8 cellular contexts compared by ENCODE assay signal in the genomic region with DNA sequence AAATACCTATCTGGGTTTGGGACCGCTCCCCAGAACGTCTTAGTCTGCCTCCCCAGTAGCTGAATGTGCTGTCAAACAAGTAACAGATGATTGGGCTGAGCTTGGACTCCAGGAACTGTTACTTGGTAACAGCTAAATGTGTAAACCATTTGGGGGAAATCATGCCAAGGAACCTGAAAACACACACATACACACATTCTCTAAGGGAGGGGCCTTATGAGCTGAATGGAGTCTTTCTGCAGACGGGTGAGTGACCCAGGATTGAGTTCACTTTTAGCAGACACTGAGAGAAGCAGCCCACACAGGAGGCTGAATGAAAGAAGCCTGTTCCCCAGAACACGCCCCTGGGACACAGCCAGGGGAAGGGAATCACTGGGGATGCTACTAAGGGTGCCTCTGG. TPM values are rescaled to one million over a fixed set of nuclear protein-coding genes. Genes with fewer than 3 reads are reported as not detected.
DNase-seq lines count a peak whose midpoint lies in the region; ATAC-seq and TF ChIP-seq lines count a peak whose summit lies in the region.

No MANE protein-coding gene starts in this region.

- H3K27ac ChIP-seq in HUES6 (ENCODE audit: low read depth, low read length) (no peak overlapping the region), lung (ENCODE audit: low read depth in 1 of 2, low read length in 1 of 2) (no peak overlapping the region), adrenal gland (no peak overlapping the region), aorta (ENCODE audit: low read depth in 1 of 2, low read length in 2 of 2) (no peak overlapping the region)

- H3K27ac Mint-ChIP-seq in brain = peak overlapping the region; percentile 84 to 99 (median 92)

- intact Hi-C loops in adrenal gland (cut with DNase I) (no loop called here), aorta (cut with DNase I) (no loop called here)

- no peaks in the 10 kb centered on the region for H3K27me3 ChIP-seq in HUES6 (ENCODE audit: control insufficient read depth, insufficient read depth, low read length)
- no peaks in the 10 kb centered on the region for H3K27me3 ChIP-seq in lung (ENCODE audit: control insufficient read depth, insufficient read depth)
- no peaks in the 10 kb centered on the region for H3K27me3 ChIP-seq in adrenal gland
- no peaks in the 10 kb centered on the region for H3K27me3 ChIP-seq in aorta (ENCODE audit: control insufficient read depth in 1 of 2, insufficient read depth in 2 of 2, low read length in 1 of 2)

- WGBS in lung, 2 donors = 47 to 71% methylated on average over 4 of the region's 4 CpGs
- whole genome bisulfite sequencing in adrenal gland, 4 donors = 55 to 71% (median 64%) methylated on average over 4 of the region's 4 CpGs
- WGBS in aorta, 2 donors = 27 to 31% methylated on average over 4 of the region's 4 CpGs

- peaks cover 25% of the 10 kb centered on the region for H3K36me3 ChIP-seq in HUES6 (ENCODE audit: control insufficient read depth, insufficient read depth, low read length)
- H3K36me3 ChIP-seq in lung (ENCODE audit: control insufficient read depth in 2 of 2, insufficient read depth in 2 of 2, low read length in 2 of 2) = peaks cover 6 to 15% of the 10 kb centered on the region in 2 donors
- peaks cover 0 to 15% of the 10 kb centered on the region in 2 donors for H3K36me3 ChIP-seq in adrenal gland (replicated peaks in 1 of 2)
- no peaks in the 10 kb centered on the region for H3K36me3 ChIP-seq in aorta (ENCODE audit: control insufficient read depth in 1 of 2, insufficient read depth in 2 of 2, low read length in 1 of 2)

- H3K4me1 ChIP-seq in HUES6 (ENCODE audit: control insufficient read depth, insufficient read depth, low read length) = peaks cover 44% of the 10 kb centered on the region
- H3K4me1 ChIP-seq in lung (ENCODE audit: control insufficient read depth in 2 of 2, insufficient read depth in 2 of 2, low read length in 2 of 2) = peaks cover 5 to 16% of the 10 kb centered on the region in 2 donors
- H3K4me1 ChIP-seq in adrenal gland (replicated peaks in 1 of 2) = peaks cover 9 to 27% of the 10 kb centered on the region in 2 donors
- no peaks in the 10 kb centered on the region for H3K4me1 ChIP-seq in aorta (ENCODE audit: control insufficient read depth in 1 of 2, insufficient read depth in 2 of 2, low read length in 2 of 2)

- TF ChIP-seq POLR2A in adrenal gland (IDR thresholded peaks at IDR 0.05) = no peak

- ATAC-seq in lung (ENCODE audit: insufficient read depth, low FRiP score) = no peak
- no peak for ATAC-seq in GM18907 (IDR thresholded peaks at IDR 0.05; ENCODE audit: unreplicated experiment)
- ATAC-seq in aorta (ENCODE audit: low FRiP score) = no peak

- peaks cover 26% of the 10 kb centered on the region for H3K36me3 Mint-ChIP-seq in brain

- TF ChIP-seq CTCF in AG10803 (conservative IDR thresholded peaks at IDR 0.05; ENCODE audit: low read length) (no peak), brain (conservative IDR thresholded peaks at IDR 0.05) (no peak), lung (IDR thresholded peaks at IDR 0.05; ENCODE audit: control extremely low read depth, extremely low read depth) (no peak), adrenal gland (IDR thresholded peaks at IDR 0.05) (no peak)

- peak overlapping the region; percentile 98 for H3K9ac ChIP-seq in HUES6 (ENCODE audit: low read length)

- DNase-seq in AG10803 (ENCODE audit: low read depth) (peak; percentile 87), lung (ENCODE audit: low spot score) (no peak), retina (no peak), adrenal gland (no peak), aorta (no peak)

- H3K4me1 Mint-ChIP-seq in brain = peaks cover 52% of the 10 kb centered on the region

- H3K4me3 ChIP-seq in AG10803 (ENCODE audit: low read length) (peak overlapping the region; percentile 97), HUES6 (ENCODE audit: low read depth, low read length) (peak overlapping the region; percentile 93), lung (peak overlapping the region; percentile 94), adrenal gland (peak overlapping the region in 1 of 4 donors; percentile 99), aorta (ENCODE audit: low read length in 2 of 2) (no peak overlapping the region)

- no peaks in the 10 kb centered on the region for H3K9me3 Mint-ChIP-seq in brain

- H3K27me3 Mint-ChIP-seq in brain = peaks cover 3% of the 10 kb centered on the region

- peak overlapping the region; percentile 87 to 96 (median 93) for H3K4me3 Mint-ChIP-seq in brain

- no peaks in the 10 kb centered on the region for H3K9me3 ChIP-seq in HUES6 (ENCODE audit: control insufficient read depth, insufficient read depth, low read depth, low read length)
- no peaks in the 10 kb centered on the region for H3K9me3 ChIP-seq in lung (ENCODE audit: control insufficient read depth in 2 of 2, insufficient read depth in 1 of 2, low read length in 1 of 2)
- H3K9me3 ChIP-seq in adrenal gland (replicated peaks in 1 of 3) = no peaks in the 10 kb centered on the region
- H3K9me3 ChIP-seq in aorta (ENCODE audit: control insufficient read depth, low read length) = no peaks in the 10 kb centered on the region

RNA-seq across cellular contexts. Expression of a gene that starts 1.6 kb away (rescaled TPM):
- polyA plus RNA-seq in brain (ENCODE audit: insufficient read depth, low read depth, low replicate concordance) = 126 TPM
- total RNA-seq in lung = 100 to 1,000 TPM in 1 of 2 donors, 10 to 100 TPM in 1; 75.5 to 158 TPM
- polyA plus RNA-seq in lung = 10 to 100 TPM; 27.5 to 82.6 TPM
- 100 to 1,000 TPM in 1 of 8 donors, 10 to 100 TPM in 7; 61.8 to 166 (median 74.0) TPM for total RNA-seq in adrenal gland
- polyA plus RNA-seq in adrenal gland = 100 to 1,000 TPM in 1 of 3 donors, 10 to 100 TPM in 2; 18.0 to 132 (median 22.7) TPM
- total RNA-seq in aorta = 100 to 1,000 TPM in 1 of 2 donors, 10 to 100 TPM in 1; 84.5 to 106 TPM
- 10 to 100 TPM; 14.8 to 26.4 TPM for polyA plus RNA-seq in aorta

RNA-seq across cellular contexts. Expression of a gene that starts 13.2 kb away (rescaled TPM):
- polyA plus RNA-seq in brain (ENCODE audit: insufficient read depth, low read depth, low replicate concordance) (6.2 TPM), lung (1 to 10 TPM; 5.4 to 6.0 TPM), adrenal gland (1 to 10 TPM; 1.2 to 3.5 (median 1.3) TPM), aorta (1 to 10 TPM; 2.4 to 3.8 TPM)
- total RNA-seq in lung (10 to 100 TPM; 12.5 to 16.7 TPM), adrenal gland (under 1 TPM in 7 of 8 donors, not detected in 1; 0.39 to 0.68 (median 0.42) TPM), aorta (1 to 10 TPM in 1 of 2 donors, under 1 TPM in 1; 0.81 to 1.4 TPM)

RNA-seq across cellular contexts. Expression of a gene that starts 49.4 kb away (rescaled TPM):
- polyA plus RNA-seq in brain (ENCODE audit: insufficient read depth, low read depth, low replicate concordance) (808 TPM), lung (10 to 100 TPM; 32.3 to 33.1 TPM), adrenal gland (10 to 100 TPM; 27.9 to 44.6 (median 34.2) TPM), aorta (10 to 100 TPM; 15.5 to 36.4 TPM)
- total RNA-seq in lung (10 to 100 TPM; 34.8 to 53.5 TPM), adrenal gland (10 to 100 TPM; 60.6 to 78.5 (median 72.0) TPM), aorta (10 to 100 TPM; 50.2 to 59.3 TPM)

RNA-seq across cellular contexts. Expression of a gene that starts 52.0 kb away (rescaled TPM):
- 2.2 TPM for polyA plus RNA-seq in brain (ENCODE audit: insufficient read depth, low read depth, low replicate concordance)
- 10 to 100 TPM; 12.2 to 27.7 TPM for total RNA-seq in lung
- polyA plus RNA-seq in lung = 1 to 10 TPM in 1 of 2 donors, under 1 TPM in 1; 0.63 to 1.4 TPM
- total RNA-seq in adrenal gland = 10 to 100 TPM; 14.7 to 42.9 (median 23.6) TPM
- 1 to 10 TPM in 1 of 3 donors, under 1 TPM in 2; 0.17 to 3.2 (median 0.97) TPM for polyA plus RNA-seq in adrenal gland
- total RNA-seq in aorta = 10 to 100 TPM; 11.9 TPM
- 1 to 10 TPM; 1.0 to 1.8 TPM for polyA plus RNA-seq in aorta

Comparison
In these comparisons a context has a peak if more than half of its experiments do, and no peak if none do; other contexts are left out.
1. H3K4me3 ChIP-seq: peak in AG10803 (single experiment), HUES6 (single experiment) and lung (single experiment); none in aorta (0 of 2).
2. RNA of a gene that starts 49.4 kb away (polyA plus RNA-seq): 808 TPM in brain (single experiment); 15.5 to 36.4 TPM in aorta, 27.9 to 44.6 TPM in adrenal gland and 32.3 to 33.1 TPM in lung; every median in the first group is over 10 times any median in the second.